23 cellular contexts compared by ENCODE assay signal in the genomic region with DNA sequence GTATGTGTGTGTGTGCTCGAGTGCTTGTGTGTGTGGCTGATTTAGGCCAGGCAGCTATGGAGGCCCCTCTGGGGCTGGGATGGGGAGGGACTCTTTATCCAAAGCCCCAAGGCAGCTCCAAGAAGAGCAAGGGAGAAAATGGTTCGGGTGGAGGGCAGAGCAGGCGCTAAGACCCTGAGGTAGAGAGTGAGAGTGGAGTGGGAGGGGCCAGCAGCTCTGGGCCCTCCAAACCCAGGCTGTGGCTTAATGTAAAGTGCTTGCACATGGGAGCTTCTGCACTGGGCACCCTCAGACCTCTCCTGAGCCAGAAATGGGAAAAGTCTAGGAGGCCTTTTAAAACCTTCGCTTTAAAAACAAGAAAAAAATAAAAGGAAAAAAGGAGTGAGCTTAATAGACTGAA.
A peak's percentile ranks its signal among the peaks of the same experiment; 100 is the strongest.
DNase-seq lines count a peak whose midpoint lies in the region; ATAC-seq and TF ChIP-seq lines count a peak whose summit lies in the region.
"Had no signal": no experiment of that assay in that cellular context is flagged by ENCODE, and none has a peak within 500 bp of the region (broad histone marks: within the 10 kb centered on the region; RNA-seq: fewer than 3 reads in every experiment).

No MANE protein-coding gene starts in this region.

- H3K4me1 ChIP-seq in mesenchymal stem cell (ENCODE audit: control insufficient read depth, insufficient read depth, low read depth, low read length): no peaks in the 10 kb centered on the region

- CTCF ChIA-PET in activated CD8-positive, alpha-beta T cell treated with anti-CD3 and anti-CD28 coated beads, Interleukin-2, amount 10 ng/mL, durations not matched to agents 7 days and 5 days (lab: Charles Lee): no interaction called here

- 79% methylated on average over 4 of the region's 4 CpGs for WGBS in mesenchymal stem cell

- H3K4me3 ChIP-seq in mesenchymal stem cell (ENCODE audit: insufficient read depth in 1 of 2, low read depth in 1 of 2, low read length in 2 of 2): no peak overlapping the region
- H3K4me3 ChIP-seq: BLaER1, SK-N-MC had no signal

- H3K9me3 Mint-ChIP-seq in natural killer cell: no peaks in the 10 kb centered on the region
- no peaks in the 10 kb centered on the region for H3K9me3 Mint-ChIP-seq in natural killer cell treated with Interleukin-12 subunit alpha and Interleukin-12 subunit beta and Interleukin-15 and Interleukin-18, amount 100 ng/mL, for 72 hours
- peaks cover 7% of the 10 kb centered on the region for H3K9me3 Mint-ChIP-seq in central memory CD8-positive, alpha-beta T cell
- H3K9me3 Mint-ChIP-seq in activated CD8-positive, alpha-beta T cell treated with anti-CD3 and anti-CD28 coated beads, Interleukin-2, amount 10 ng/mL, durations not matched to agents 7 days and 5 days (ENCODE audit: insufficient read depth): no peaks in the 10 kb centered on the region
- H3K9me3 Mint-ChIP-seq: HFFc6 had no signal

- no peak overlapping the region for H3K27ac ChIP-seq in mesenchymal stem cell (ENCODE audit: low read length, poor library complexity, severe bottlenecking)
- H3K27ac ChIP-seq: BLaER1, SK-N-MC had no signal

- H3K4me1 Mint-ChIP-seq in natural killer cell: peaks cover 10 to 28% of the 10 kb centered on the region in 2 donors
- peaks cover 10 to 16% of the 10 kb centered on the region in 2 donors for H3K4me1 Mint-ChIP-seq in natural killer cell treated with Interleukin-12 subunit alpha and Interleukin-12 subunit beta and Interleukin-15 and Interleukin-18, amount 100 ng/mL, for 72 hours (ENCODE audit: low read depth in 2 of 2)
- H3K4me1 Mint-ChIP-seq in central memory CD8-positive, alpha-beta T cell: peaks cover 7% of the 10 kb centered on the region
- no peaks in the 10 kb centered on the region for H3K4me1 Mint-ChIP-seq in activated CD8-positive, alpha-beta T cell treated with anti-CD3 and anti-CD28 coated beads, Interleukin-2, amount 10 ng/mL, durations not matched to agents 7 days and 5 days (ENCODE audit: low read depth)
- H3K4me1 Mint-ChIP-seq: CD4-positive, CD25-positive, alpha-beta regulatory T cell had no signal

- no peak overlapping the region for H3K23ac ChIP-seq in mesenchymal stem cell (ENCODE audit: low read length in 2 of 2)

- H3K14ac ChIP-seq in mesenchymal stem cell (ENCODE audit: low read length in 2 of 2): no peak overlapping the region

- no peak overlapping the region for H3K18ac ChIP-seq in mesenchymal stem cell (ENCODE audit: low read depth in 1 of 2, low read length in 2 of 2)

- no peak overlapping the region for H4K91ac ChIP-seq in mesenchymal stem cell (ENCODE audit: low read length)

- no peak overlapping the region for H2BK5ac ChIP-seq in mesenchymal stem cell (ENCODE audit: low read depth, low read length, poor library complexity, severe bottlenecking)

- no peak overlapping the region for H2AFZ ChIP-seq in mesenchymal stem cell (ENCODE audit: low read depth, low read length)

- H3K79me1 ChIP-seq in mesenchymal stem cell (replicated peaks; ENCODE audit: low read length, poor library complexity, severe bottlenecking): no peaks in the 10 kb centered on the region

- peaks cover 10% of the 10 kb centered on the region for H3K36me3 Mint-ChIP-seq in natural killer cell
- no peaks in the 10 kb centered on the region for H3K36me3 Mint-ChIP-seq in natural killer cell treated with Interleukin-12 subunit alpha and Interleukin-12 subunit beta and Interleukin-15 and Interleukin-18, amount 100 ng/mL, for 72 hours
- no peaks in the 10 kb centered on the region for H3K36me3 Mint-ChIP-seq in central memory CD8-positive, alpha-beta T cell (ENCODE audit: insufficient read depth)
- H3K36me3 Mint-ChIP-seq in activated CD8-positive, alpha-beta T cell treated with anti-CD3 and anti-CD28 coated beads, Interleukin-2, amount 10 ng/mL, durations not matched to agents 7 days and 5 days (ENCODE audit: low read depth): no peaks in the 10 kb centered on the region
- H3K36me3 Mint-ChIP-seq: CD4-positive, CD25-positive, alpha-beta regulatory T cell had no signal

- H3K36me3 ChIP-seq in mesenchymal stem cell (ENCODE audit: control insufficient read depth in 1 of 2, insufficient read depth in 2 of 2, low read depth in 1 of 2, low read length in 2 of 2): no peaks in the 10 kb centered on the region

- H2BK12ac ChIP-seq in mesenchymal stem cell (ENCODE audit: low read length in 2 of 2): no peak overlapping the region

- H3K9me3 ChIP-seq in mesenchymal stem cell (ENCODE audit: control insufficient read depth, low read length): peaks cover 5% of the 10 kb centered on the region
- H3K9me3 ChIP-seq: BLaER1 had no signal

- H2BK120ac ChIP-seq in mesenchymal stem cell (ENCODE audit: low read depth, low read length): no peak overlapping the region

- no peak overlapping the region for H4K8ac ChIP-seq in mesenchymal stem cell (ENCODE audit: low read length)

- no peak for TF ChIP-seq CTCF in natural killer cell (IDR thresholded peaks at IDR 0.05)

- ATAC-seq in natural killer cell (peak in 2 of 3 donors; percentile 21 to 43), GM18873 (IDR thresholded peaks at IDR 0.05; ENCODE audit: low FRiP score, unreplicated experiment) (no peak)
- ATAC-seq in natural killer cell treated with Interleukin-12 subunit alpha and Interleukin-12 subunit beta and Interleukin-15 and Interleukin-18, amount 100 ng/mL, for 72 hours: no peak
- ATAC-seq in central memory CD8-positive, alpha-beta T cell (replicated peaks; ENCODE audit: extremely low read depth, poor library complexity, severe bottlenecking): no peak
- no peak for ATAC-seq in activated CD8-positive, alpha-beta T cell treated with anti-CD3 and anti-CD28 coated beads, Interleukin-2, amount 10 ng/mL, durations not matched to agents 7 days and 5 days

- DNase-seq in natural killer cell (no peak), mesenchymal stem cell (no peak), DMS153 treated with DMSO at 0.1 percent for 48 hours (lab: John Stamatoyannopoulos, UW; ENCODE audit: unreplicated experiment) (no peak)
- DNase-seq in natural killer cell treated with Interleukin-12 subunit alpha and Interleukin-12 subunit beta and Interleukin-15 and Interleukin-18, amount 100 ng/mL, for 72 hours (ENCODE audit: low spot score): no peak
- DNase-seq in central memory CD8-positive, alpha-beta T cell (ENCODE audit: low spot score in 2 of 2): no peak
- DNase-seq in activated CD8-positive, alpha-beta T cell treated with anti-CD3 and anti-CD28 coated beads, Interleukin-2, amount 10 ng/mL, durations not matched to agents 7 days and 5 days: no peak
- DNase-seq: CD4-positive, CD25-positive, alpha-beta regulatory T cell; DMS153; H9; HFFc6; KBM-7; NCI-H1092; NCI-H1417 treated with DMSO at 0.1 percent for 48 hours; NCI-H1694 treated with DMSO at 0.1 percent for 48 hours; NCI-H2081; NCI-H2171; NCI-H226; NCI-H510A; NCI-H69; SIG-M5 had no signal

- H3K4ac ChIP-seq in mesenchymal stem cell (ENCODE audit: low read depth in 1 of 2, low read length in 2 of 2): no peak overlapping the region

- H3K4me3 Mint-ChIP-seq in natural killer cell: no peak overlapping the region
- H3K4me3 Mint-ChIP-seq in natural killer cell treated with Interleukin-12 subunit alpha and Interleukin-12 subunit beta and Interleukin-15 and Interleukin-18, amount 100 ng/mL, for 72 hours: no peak overlapping the region
- no peak overlapping the region for H3K4me3 Mint-ChIP-seq in central memory CD8-positive, alpha-beta T cell
- H3K4me3 Mint-ChIP-seq in activated CD8-positive, alpha-beta T cell treated with anti-CD3 and anti-CD28 coated beads, Interleukin-2, amount 10 ng/mL, durations not matched to agents 7 days and 5 days: no peak overlapping the region
- H3K4me3 Mint-ChIP-seq: CD4-positive, CD25-positive, alpha-beta regulatory T cell; H9; HFFc6 had no signal

- H3K27me3 Mint-ChIP-seq in natural killer cell (ENCODE audit: low read depth in 2 of 2): peaks cover 0 to 7% of the 10 kb centered on the region in 2 donors
- no peaks in the 10 kb centered on the region for H3K27me3 Mint-ChIP-seq in natural killer cell treated with Interleukin-12 subunit alpha and Interleukin-12 subunit beta and Interleukin-15 and Interleukin-18, amount 100 ng/mL, for 72 hours
- H3K27me3 Mint-ChIP-seq in central memory CD8-positive, alpha-beta T cell: peaks cover 21% of the 10 kb centered on the region
- peaks cover 9% of the 10 kb centered on the region for H3K27me3 Mint-ChIP-seq in activated CD8-positive, alpha-beta T cell treated with anti-CD3 and anti-CD28 coated beads, Interleukin-2, amount 10 ng/mL, durations not matched to agents 7 days and 5 days (ENCODE audit: low read depth)

- POLR2A ChIA-PET in activated CD8-positive, alpha-beta T cell treated with anti-CD3 and anti-CD28 coated beads, Interleukin-2, amount 10 ng/mL, durations not matched to agents 7 days and 5 days (lab: Charles Lee): no interaction called here

- H3K27ac Mint-ChIP-seq in natural killer cell: peak overlapping the region in 1 of 2 donors; percentile 69
- H3K27ac Mint-ChIP-seq in natural killer cell treated with Interleukin-12 subunit alpha and Interleukin-12 subunit beta and Interleukin-15 and Interleukin-18, amount 100 ng/mL, for 72 hours: peak overlapping the region in 1 of 2 donors; percentile 15
- H3K27ac Mint-ChIP-seq in central memory CD8-positive, alpha-beta T cell (ENCODE audit: low read depth): peak overlapping the region; percentile 19
- H3K27ac Mint-ChIP-seq in activated CD8-positive, alpha-beta T cell treated with anti-CD3 and anti-CD28 coated beads, Interleukin-2, amount 10 ng/mL, durations not matched to agents 7 days and 5 days: no peak overlapping the region
- H3K27ac Mint-ChIP-seq: HFFc6 had no signal

- H2AK5ac ChIP-seq in mesenchymal stem cell (ENCODE audit: low read length, severe bottlenecking): no peak overlapping the region

- H2BK15ac ChIP-seq in mesenchymal stem cell (ENCODE audit: low read depth, poor library complexity, severe bottlenecking): peak overlapping the region; percentile 52

- intact Hi-C loops in natural killer cell (cut with micrococcal nuclease): no loop called here

- no peak overlapping the region for H3K4me2 ChIP-seq in mesenchymal stem cell (ENCODE audit: low read length, poor library complexity, severe bottlenecking)
- H3K4me2 ChIP-seq: BLaER1 had no signal

- H3K9ac ChIP-seq in mesenchymal stem cell (ENCODE audit: low read length): no peak overlapping the region
- H3K9ac ChIP-seq: BLaER1 had no signal

- peaks cover 0 to 8% of the 10 kb centered on the region in 2 experiments for H3K27me3 ChIP-seq in mesenchymal stem cell (ENCODE audit: control insufficient read depth in 1 of 2, insufficient read depth in 1 of 2, low read length in 2 of 2)
- H3K27me3 ChIP-seq: BLaER1 had no signal

Comparison
In these comparisons a context has a peak if more than half of its experiments do, and no peak if none do; other contexts are left out.
1. ATAC-seq: peak in natural killer cell (2 of 3); none in natural killer cell treated with Interleukin-12 subunit alpha and Interleukin-12 subunit beta and Interleukin-15 and Interleukin-18, amount 100 ng/mL, for 72 hours (0 of 2), central memory CD8-positive, alpha-beta T cell (single experiment), GM18873 (single experiment) and activated CD8-positive, alpha-beta T cell treated with anti-CD3 and anti-CD28 coated beads, Interleukin-2, amount 10 ng/mL, durations not matched to agents 7 days and 5 days (single experiment).